Comparison of ENCODE assay signal across 18 cellular contexts in the genomic region with DNA sequence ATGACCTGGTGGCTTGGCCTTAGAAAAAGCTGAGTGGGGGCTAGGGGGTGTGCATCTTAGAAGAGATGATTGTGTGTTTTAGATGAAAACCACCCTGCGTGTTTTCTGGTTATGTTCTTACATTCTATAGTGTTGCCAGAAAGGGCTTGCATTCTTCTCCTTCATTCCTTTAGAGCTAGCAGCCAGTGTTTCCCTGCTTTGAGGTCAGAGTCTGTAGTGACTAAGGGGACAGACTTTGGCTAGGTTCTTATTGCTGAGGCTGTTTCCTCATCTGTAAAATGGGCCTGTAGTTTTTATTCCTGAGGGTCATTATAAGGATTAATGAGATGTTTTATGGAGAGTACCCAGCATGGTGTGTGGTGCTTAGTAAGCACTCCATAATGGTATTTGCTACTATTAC. TPM values are rescaled to one million over a fixed set of nuclear protein-coding genes. Genes with fewer than 3 reads are reported as not detected.
A peak's percentile ranks its signal among the peaks of the same experiment; 100 is the strongest.
DNase-seq lines count a peak whose midpoint lies in the region; ATAC-seq lines count a peak whose summit lies in the region.
"Had no signal": no experiment of that assay in that cellular context is flagged by ENCODE, and none has a peak within 500 bp of the region (broad histone marks: within the 10 kb centered on the region; RNA-seq: fewer than 3 reads in every experiment).

No MANE protein-coding gene starts in this region.

- in situ Hi-C loops in GM23248 (cut with MboI) = no loop called here

- H3K9ac ChIP-seq in GM23248 = no peak overlapping the region
- peak overlapping the region in 2 of 5 donors; percentile 11 to 29 for H3K9ac ChIP-seq in subcutaneous abdominal adipose tissue (ENCODE audit: low read length in 5 of 5)
- H3K9ac ChIP-seq: BLaER1 treated with 17β-estradiol and CSF1 and Interleukin-3, amounts not matched to agents 10 nM and 100 nM had no signal

- peaks cover 4% of the 10 kb centered on the region for H3K27me3 Mint-ChIP-seq in memory B cell

- H3K27ac ChIP-seq in GM23248 = no peak overlapping the region
- H3K27ac ChIP-seq in subcutaneous abdominal adipose tissue (ENCODE audit: low read depth, low read length) = peak overlapping the region; percentile 92
- H3K27ac ChIP-seq: 22Rv1; A549; BLaER1 treated with 17β-estradiol and CSF1 and Interleukin-3, amounts not matched to agents 10 nM and 100 nM; C4-2B had no signal

- no peaks in the 10 kb centered on the region for H3K9me3 Mint-ChIP-seq in memory B cell
- H3K9me3 Mint-ChIP-seq: CD4-positive, alpha-beta T cell; CD8-positive, alpha-beta T cell had no signal

- H3K4me1 Mint-ChIP-seq in memory B cell = peaks cover 21% of the 10 kb centered on the region

- no peak overlapping the region for H2AFZ ChIP-seq in GM23248

- ATAC-seq in memory B cell (ENCODE audit: low read depth) = no peak
- ATAC-seq: A549; CD8-positive, alpha-beta T cell; GM12878 had no signal

- no peaks in the 10 kb centered on the region for H3K9me3 ChIP-seq in GM23248 (ENCODE audit: low read depth)
- no peaks in the 10 kb centered on the region for H3K9me3 ChIP-seq in subcutaneous abdominal adipose tissue (ENCODE audit: control insufficient read depth in 5 of 5, low read length in 5 of 5)
- H3K9me3 ChIP-seq: A549; BLaER1 treated with 17β-estradiol and CSF1 and Interleukin-3, amounts not matched to agents 10 nM and 100 nM; Caco-2 had no signal

- H3K4me2 ChIP-seq in GM23248 (ENCODE audit: unreplicated experiment) = no peak overlapping the region
- H3K4me2 ChIP-seq: A549; BLaER1 treated with 17β-estradiol and CSF1 and Interleukin-3, amounts not matched to agents 10 nM and 100 nM had no signal

- H3K36me3 Mint-ChIP-seq in memory B cell = no peaks in the 10 kb centered on the region
- H3K36me3 Mint-ChIP-seq: CD8-positive, alpha-beta T cell had no signal

- no peaks in the 10 kb centered on the region for H3K9me2 ChIP-seq in GM23248 (ENCODE audit: insufficient read depth)

- no peaks in the 10 kb centered on the region for H3F3A ChIP-seq in GM23248 (ENCODE audit: insufficient read depth)

- DNase-seq in GM23248 (peak; percentile 16), memory B cell (ENCODE audit: low spot score in 2 of 2) (no peak), hippocampal formation (lab: John Stamatoyannopoulos, UW) (no peak), GM03348 (ENCODE audit: low spot score) (no peak)
- DNase-seq: AML-193; Caco-2; Calu3; CD4-positive, alpha-beta T cell; CD8-positive, alpha-beta T cell; DMS79 treated with DMSO at 0.1 percent for 48 hours; GF-D8 had no signal

- H4K20me1 ChIP-seq in GM23248 (ENCODE audit: insufficient read depth) = no peaks in the 10 kb centered on the region

- no peak overlapping the region for H3K4me3 Mint-ChIP-seq in memory B cell
- H3K4me3 Mint-ChIP-seq: B cell; CD4-positive, alpha-beta T cell; CD8-positive, alpha-beta T cell had no signal

- WGBS in GM23248 (ENCODE audit: low coverage in 1 of 2, low lambda C conversion rate in 2 of 2, missing lambda C conversion rate in 2 of 2), 2 experiments = 96 to 100% methylated on average over 1 of the region's 1 CpG

- H3K27me3 ChIP-seq in GM23248 (replicated peaks; ENCODE audit: insufficient read depth) = no peaks in the 10 kb centered on the region; the same call in 1 of the 2 replicates
- peaks cover 0 to 11% (median 8%) of the 10 kb centered on the region in 5 donors for H3K27me3 ChIP-seq in subcutaneous abdominal adipose tissue (ENCODE audit: control insufficient read depth in 5 of 5, insufficient read depth in 4 of 5, low read length in 5 of 5)

- H3K79me2 ChIP-seq in GM23248 (ENCODE audit: insufficient read depth) = no peaks in the 10 kb centered on the region

- no peaks in the 10 kb centered on the region for H3K4me1 ChIP-seq in GM23248 (ENCODE audit: insufficient read depth)
- H3K4me1 ChIP-seq in subcutaneous abdominal adipose tissue (ENCODE audit: control insufficient read depth in 5 of 5, insufficient read depth in 5 of 5, low read length in 5 of 5) = peaks cover 2 to 76% (median 43%) of the 10 kb centered on the region in 5 donors
- H3K4me1 ChIP-seq: Caco-2 had no signal

- no peaks in the 10 kb centered on the region for H3K36me3 ChIP-seq in GM23248 (ENCODE audit: low read depth)
- H3K36me3 ChIP-seq in subcutaneous abdominal adipose tissue (ENCODE audit: control insufficient read depth in 5 of 5, insufficient read depth in 5 of 5, low read length in 5 of 5) = no peaks in the 10 kb centered on the region
- H3K36me3 ChIP-seq: BLaER1 treated with 17β-estradiol and CSF1 and Interleukin-3, amounts not matched to agents 10 nM and 100 nM had no signal

- H3K4me3 ChIP-seq in GM23248 (no peak overlapping the region), subcutaneous abdominal adipose tissue (ENCODE audit: low read depth in 1 of 5, low read length in 5 of 5) (no peak overlapping the region)
- H3K4me3 ChIP-seq: A549; BLaER1 treated with 17β-estradiol and CSF1 and Interleukin-3, amounts not matched to agents 10 nM and 100 nM; GM12878 had no signal

- peak overlapping the region; percentile 38 for H3K27ac Mint-ChIP-seq in memory B cell
- H3K27ac Mint-ChIP-seq: B cell; CD4-positive, alpha-beta T cell; CD8-positive, alpha-beta T cell had no signal

RNA-seq across cellular contexts. Expression of gene MAST4, which starts 6.4 kb away (rescaled TPM):
- 4.2 and 20.0 TPM in 2 replicates for total RNA-seq in GM23248 (2014; rRNA removed; shearing (Covaris generic))
- 6.0 and 6.5 TPM in 2 replicates for polyA plus RNA-seq in GM23248 (2016; fragmentation: Nextera tagmentation; extraction: Ambion mirVana)
